Comparison of ENCODE assay signal across 40 cellular contexts in the genomic region with DNA sequence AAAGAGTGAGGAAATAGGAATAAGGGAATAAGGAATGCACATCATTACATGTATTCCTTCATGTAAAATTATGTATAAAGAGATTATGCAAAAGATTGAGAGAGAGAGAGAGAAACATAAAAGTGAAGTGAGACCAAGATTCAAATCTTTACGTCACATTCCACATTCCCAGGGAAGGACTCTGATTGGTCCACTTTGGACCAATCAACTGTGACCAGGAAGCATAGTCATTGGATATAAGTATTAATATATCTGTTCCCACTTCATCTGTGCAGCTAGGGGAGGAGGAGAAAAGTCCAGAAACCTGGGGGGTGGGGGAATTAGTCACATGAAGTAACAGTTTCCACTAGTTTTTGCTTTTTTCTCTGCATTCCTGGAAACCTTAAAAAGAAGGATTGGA.
"Had no signal": no experiment of that assay in that cellular context is flagged by ENCODE, and none has a peak within 500 bp of the region (broad histone marks: within the 10 kb centered on the region; RNA-seq: fewer than 3 reads in every experiment).

No MANE protein-coding gene starts in this region.

- H3K27me3 ChIP-seq: ascending aorta, body of pancreas, breast epithelium, cardiac muscle cell had no signal

- ATAC-seq: activated naive CD4-positive, alpha-beta T cell treated with anti-CD3 and anti-CD28 coated beads, Interleukin-2, amount 50 U/mL, for 72 hours; activated naive CD8-positive, alpha-beta T cell treated with anti-CD3 and anti-CD28 coated beads, Interleukin-2, amount 50 U/mL, for 24 hours; activated T-cell treated with anti-CD3 and anti-CD28 coated beads, Interleukin-2, amount 50 U/mL, for 4 hours; activated T-cell treated with anti-CD3 and anti-CD28 coated beads, Interleukin-2, amount 50 U/mL, for 72 hours; activated T-helper 17 cell treated with anti-CD3 and anti-CD28 coated beads, Interleukin-2, amount 50 U/mL, for 72 hours; body of pancreas had no signal

- H3K4me1 Mint-ChIP-seq: activated naive CD4-positive, alpha-beta T cell treated with anti-CD3 and anti-CD28 coated beads, Interleukin-2, amount 10 ng/mL, durations not matched to agents 7 days and 5 days; activated naive CD4-positive, alpha-beta T cell treated with anti-CD3 and anti-CD28 coated beads, Interleukin-2, amount 50 U/mL, for 24 hours; activated naive CD8-positive, alpha-beta T cell treated with anti-CD3 and anti-CD28 coated beads for 36 hours; activated naive CD8-positive, alpha-beta T cell treated with anti-CD3 and anti-CD28 coated beads, Interleukin-2, amount 10 ng/mL, durations not matched to agents 7 days and 5 days; activated naive CD8-positive, alpha-beta T cell treated with anti-CD3 and anti-CD28 coated beads, Interleukin-2, amount 50 U/mL, for 24 hours; activated T-helper 17 cell treated with anti-CD3 and anti-CD28 coated beads, Interleukin-2, amount 50 U/mL, for 72 hours; central memory CD8-positive, alpha-beta T cell had no signal

- H3K4me1 ChIP-seq: adrenal gland, ascending aorta, body of pancreas, breast epithelium had no signal

- H3K27ac ChIP-seq: adrenal gland, ascending aorta, body of pancreas, brain microvascular endothelial cell, breast epithelium, cardiac muscle cell had no signal

- H3K9me3 Mint-ChIP-seq: activated naive CD4-positive, alpha-beta T cell treated with anti-CD3 and anti-CD28 coated beads for 36 hours; activated naive CD4-positive, alpha-beta T cell treated with anti-CD3 and anti-CD28 coated beads, Interleukin-2, amount 10 ng/mL, durations not matched to agents 7 days and 5 days; activated naive CD4-positive, alpha-beta T cell treated with anti-CD3 and anti-CD28 coated beads, Interleukin-2, amount 50 U/mL, for 24 hours; activated naive CD4-positive, alpha-beta T cell treated with anti-CD3 and anti-CD28 coated beads, Interleukin-2, amount 50 U/mL, for 72 hours; activated naive CD8-positive, alpha-beta T cell treated with anti-CD3 and anti-CD28 coated beads for 36 hours; activated naive CD8-positive, alpha-beta T cell treated with anti-CD3 and anti-CD28 coated beads, Interleukin-2, amount 10 ng/mL, durations not matched to agents 7 days and 5 days; activated naive CD8-positive, alpha-beta T cell treated with anti-CD3 and anti-CD28 coated beads, Interleukin-2, amount 50 U/mL, for 24 hours; activated T-cell treated with anti-CD3 and anti-CD28 coated beads, Interleukin-2, amount 50 U/mL, for 24 hours; activated T-cell treated with anti-CD3 and anti-CD28 coated beads, Interleukin-2, amount 50 U/mL, for 4 hours; activated T-cell treated with anti-CD3 and anti-CD28 coated beads, Interleukin-2, amount 50 U/mL, for 72 hours; activated T-helper 1 cell treated with anti-CD3 and anti-CD28 coated beads, Interleukin-12 subunit alpha, Interleukin-12 subunit beta, Interleukin-2, Interleukin-4 antibody, amounts not matched to agents 30 ng/mL and 10 ng/mL and 1 ng/mL, durations not matched to agents 14 hours and 24 hours and 36 hours; activated T-helper 17 cell treated with anti-CD3 and anti-CD28 coated beads, Interleukin-2, amount 50 U/mL, for 72 hours; activated T-helper 2 cell treated with anti-CD3 and anti-CD28 coated beads, Interferon-gamma antibody, Interleukin-2, Interleukin-4, amounts not matched to agents 10 μg/mL and 5 μg/mL and 100 μg/mL, durations not matched to agents 14 hours and 24 hours and 36 hours; central memory CD8-positive, alpha-beta T cell had no signal

- H3K4me3 ChIP-seq: adrenal gland, ascending aorta, body of pancreas, breast epithelium, cardiac muscle cell had no signal

- H3K9me3 ChIP-seq: adrenal gland, ascending aorta, body of pancreas, breast epithelium had no signal

- H3K36me3 ChIP-seq: adrenal gland, ascending aorta, brain microvascular endothelial cell, breast epithelium, cardiac muscle cell had no signal

- FAIRE-seq: astrocyte, bronchial epithelial cell had no signal

- H3K4me3 Mint-ChIP-seq: activated naive CD4-positive, alpha-beta T cell treated with anti-CD3 and anti-CD28 coated beads for 36 hours; activated naive CD4-positive, alpha-beta T cell treated with anti-CD3 and anti-CD28 coated beads, Interleukin-2, amount 10 ng/mL, durations not matched to agents 7 days and 5 days; activated naive CD4-positive, alpha-beta T cell treated with anti-CD3 and anti-CD28 coated beads, Interleukin-2, amount 50 U/mL, for 24 hours; activated naive CD8-positive, alpha-beta T cell; activated naive CD8-positive, alpha-beta T cell treated with anti-CD3 and anti-CD28 coated beads for 36 hours; activated naive CD8-positive, alpha-beta T cell treated with anti-CD3 and anti-CD28 coated beads, Interleukin-2, amount 10 ng/mL, durations not matched to agents 7 days and 5 days; activated naive CD8-positive, alpha-beta T cell treated with anti-CD3 and anti-CD28 coated beads, Interleukin-2, amount 50 U/mL, for 24 hours; activated T-cell treated with anti-CD3 and anti-CD28 coated beads, Interleukin-2, amount 50 U/mL, for 24 hours; activated T-cell treated with anti-CD3 and anti-CD28 coated beads, Interleukin-2, amount 50 U/mL, for 4 hours; activated T-cell treated with anti-CD3 and anti-CD28 coated beads, Interleukin-2, amount 50 U/mL, for 72 hours; activated T-helper 1 cell treated with anti-CD3 and anti-CD28 coated beads, Interleukin-12 subunit alpha, Interleukin-12 subunit beta, Interleukin-2, Interleukin-4 antibody, amounts not matched to agents 30 ng/mL and 10 ng/mL and 1 ng/mL, durations not matched to agents 14 hours and 24 hours and 36 hours; activated T-helper 17 cell treated with anti-CD3 and anti-CD28 coated beads, Interleukin-2, amount 50 U/mL, for 72 hours; brain; central memory CD8-positive, alpha-beta T cell had no signal

- H3K36me3 Mint-ChIP-seq: activated naive CD4-positive, alpha-beta T cell treated with anti-CD3 and anti-CD28 coated beads, Interleukin-2, amount 10 ng/mL, durations not matched to agents 7 days and 5 days; activated naive CD4-positive, alpha-beta T cell treated with anti-CD3 and anti-CD28 coated beads, Interleukin-2, amount 50 U/mL, for 24 hours; activated naive CD4-positive, alpha-beta T cell treated with anti-CD3 and anti-CD28 coated beads, Interleukin-2, amount 50 U/mL, for 72 hours; activated naive CD8-positive, alpha-beta T cell; activated naive CD8-positive, alpha-beta T cell treated with anti-CD3 and anti-CD28 coated beads for 36 hours; activated naive CD8-positive, alpha-beta T cell treated with anti-CD3 and anti-CD28 coated beads, Interleukin-2, amount 10 ng/mL, durations not matched to agents 7 days and 5 days; brain had no signal

- H3K27ac Mint-ChIP-seq: activated naive CD4-positive, alpha-beta T cell treated with anti-CD3 and anti-CD28 coated beads for 36 hours; activated naive CD4-positive, alpha-beta T cell treated with anti-CD3 and anti-CD28 coated beads, Interleukin-2, amount 10 ng/mL, durations not matched to agents 7 days and 5 days; activated naive CD4-positive, alpha-beta T cell treated with anti-CD3 and anti-CD28 coated beads, Interleukin-2, amount 50 U/mL, for 24 hours; activated naive CD4-positive, alpha-beta T cell treated with anti-CD3 and anti-CD28 coated beads, Interleukin-2, amount 50 U/mL, for 72 hours; activated naive CD8-positive, alpha-beta T cell; activated naive CD8-positive, alpha-beta T cell treated with anti-CD3 and anti-CD28 coated beads for 36 hours; activated naive CD8-positive, alpha-beta T cell treated with anti-CD3 and anti-CD28 coated beads, Interleukin-2, amount 10 ng/mL, durations not matched to agents 7 days and 5 days; activated naive CD8-positive, alpha-beta T cell treated with anti-CD3 and anti-CD28 coated beads, Interleukin-2, amount 50 U/mL, for 24 hours; activated T-cell treated with anti-CD3 and anti-CD28 coated beads, Interleukin-2, amount 50 U/mL, for 24 hours; activated T-cell treated with anti-CD3 and anti-CD28 coated beads, Interleukin-2, amount 50 U/mL, for 72 hours; activated T-helper 1 cell treated with anti-CD3 and anti-CD28 coated beads, Interleukin-12 subunit alpha, Interleukin-12 subunit beta, Interleukin-2, Interleukin-4 antibody, amounts not matched to agents 30 ng/mL and 10 ng/mL and 1 ng/mL, durations not matched to agents 14 hours and 24 hours and 36 hours; activated T-helper 17 cell treated with anti-CD3 and anti-CD28 coated beads, Interleukin-2, amount 50 U/mL, for 72 hours; activated T-helper 2 cell treated with anti-CD3 and anti-CD28 coated beads, Interferon-gamma antibody, Interleukin-2, Interleukin-4, amounts not matched to agents 10 μg/mL and 5 μg/mL and 100 μg/mL, durations not matched to agents 14 hours and 24 hours and 36 hours had no signal

- DNase-seq: activated effector memory CD4-positive, alpha-beta T cell treated with anti-CD3 and anti-CD28 coated beads, Interleukin-2, amount 50 U/mL, for 16 hours; activated effector memory CD4-positive, alpha-beta T cell treated with Interleukin-2 at 50 U/mL for 16 hours; activated gamma-delta T cell; activated gamma-delta T cell treated with Interleukin-2 at 50 U/mL for 16 hours; activated naive CD4-positive, alpha-beta T cell; activated naive CD4-positive, alpha-beta T cell treated with anti-CD3 and anti-CD28 coated beads for 36 hours; activated naive CD4-positive, alpha-beta T cell treated with anti-CD3 and anti-CD28 coated beads, Interleukin-2, amount 10 ng/mL, durations not matched to agents 7 days and 5 days; activated naive CD4-positive, alpha-beta T cell treated with anti-CD3 and anti-CD28 coated beads, Interleukin-2, amount 50 U/mL, for 16 hours; activated naive CD4-positive, alpha-beta T cell treated with Interleukin-2 at 50 U/mL for 16 hours; activated naive CD8-positive, alpha-beta T cell treated with anti-CD3 and anti-CD28 coated beads for 36 hours; activated naive CD8-positive, alpha-beta T cell treated with anti-CD3 and anti-CD28 coated beads, Interleukin-2, amount 10 ng/mL, durations not matched to agents 7 days and 5 days; activated naive CD8-positive, alpha-beta T cell treated with anti-CD3 and anti-CD28 coated beads, Interleukin-2, amount 50 U/mL, for 24 hours; activated T-cell treated with anti-CD3 and anti-CD28 coated beads, Interleukin-2, amount 50 U/mL, for 1 hour; activated T-cell treated with anti-CD3 and anti-CD28 coated beads, Interleukin-2, amount 50 U/mL, for 24 hours; activated T-cell treated with anti-CD3 and anti-CD28 coated beads, Interleukin-2, amount 50 U/mL, for 4 hours; activated T-cell treated with anti-CD3 and anti-CD28 coated beads, Interleukin-2, amount 50 U/mL, for 48 hours; activated T-cell treated with anti-CD3 and anti-CD28 coated beads, Interleukin-2, amount 50 U/mL, for 72 hours; adrenal gland; amniotic stem cell; amygdala; anterior cingulate cortex; aorta; body of pancreas; brain microvascular endothelial cell; caudate nucleus; central memory CD4-positive, alpha-beta T cell; cerebellar nuclear complex had no signal
